ENCODE assay signal across 1 cellular context in the genomic region with DNA sequence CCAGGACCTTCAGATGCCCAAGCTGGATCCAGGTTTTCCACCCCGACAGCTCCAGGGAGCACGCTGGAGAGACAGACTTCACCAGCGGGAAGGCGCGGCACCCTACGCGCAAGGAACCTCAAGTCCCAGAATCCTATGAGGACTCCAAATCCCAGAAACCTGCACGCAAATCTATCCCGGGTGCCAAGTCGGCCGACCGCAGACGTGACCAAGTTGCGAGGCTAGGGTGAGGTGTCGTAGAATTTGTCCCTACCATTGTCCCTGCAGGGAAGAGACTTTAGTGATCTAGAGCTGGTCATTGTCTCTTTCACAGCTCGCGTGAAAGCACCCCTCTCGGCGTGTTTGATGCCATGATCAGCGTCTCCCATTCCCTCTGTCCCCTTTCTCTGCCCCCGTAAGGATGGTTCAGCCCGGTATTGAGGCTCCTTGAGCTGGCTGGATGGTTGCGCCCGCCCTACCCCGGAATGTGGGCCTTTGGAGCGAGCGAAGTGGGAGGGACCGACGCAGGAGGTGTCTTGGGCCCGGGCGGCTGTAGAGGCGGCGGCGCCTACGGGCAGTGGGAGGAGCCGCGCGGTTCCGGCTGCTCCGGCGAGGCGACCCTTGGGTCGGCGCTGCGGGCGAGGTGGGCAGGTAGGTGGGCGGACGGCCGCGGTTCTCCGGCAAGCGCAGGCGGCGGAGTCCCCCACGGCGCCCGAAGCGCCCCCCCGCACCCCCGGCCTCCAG.
TF ChIP-seq lines count a peak whose summit lies in the region.

PRKCI (plus strand) TSS at position 501 of the 723 bp plus-strand sequence. CDS start 246 bp downstream, outside the sequence.

TF ChIP-seq in K562, 482 proteins besides CTCF, POLR2A, EP300 and RAD21 (continued from another document and continues in another):
- TF ChIP-seq GTF3C2 (IDR thresholded peaks at IDR 0.05; ENCODE audit: borderline replicate concordance, extremely low read depth, insufficient read length) (no peak), MIER1 (IDR thresholded peaks at IDR 0.05; ENCODE audit: low read depth) (peak; percentile 82; the same call in 1 of the 2 replicates), FOXJ3 (CRISPR knock-in tag; IDR thresholded peaks at IDR 0.05) (no peak), DMBX1 (CRISPR knock-in tag; IDR thresholded peaks at IDR 0.05; ENCODE audit: borderline replicate concordance) (no peak), CHAMP1 (IDR thresholded peaks at IDR 0.05) (peak; percentile 90), NCOA6 (IDR thresholded peaks at IDR 0.05) (no peak), NR2C1 (IDR thresholded peaks at IDR 0.05) (peak; percentile 70), NR2C1 (tag; IDR thresholded peaks at IDR 0.05) (peak; percentile 76), ARNT (IDR thresholded peaks at IDR 0.05) (peak in 1 of 2 experiments; percentile 78; a peak in 3 of 4 replicates), ZNF431 (CRISPR knock-in tag; IDR thresholded peaks at IDR 0.05) (no peak), RBM14 (IDR thresholded peaks at IDR 0.05; ENCODE audit: borderline replicate concordance, insufficient read depth, low read depth, low read length) (no peak), POLR3G (IDR thresholded peaks at IDR 0.05; ENCODE audit: extremely low read depth, insufficient read length, insufficient replicate concordance) (no peak), XRCC3 (IDR thresholded peaks at IDR 0.05) (no peak), PYGO2 (tag; IDR thresholded peaks at IDR 0.05) (0 out of 2 replicates have a peak, but pooled peaks have one; percentile 8), CBX8 (IDR thresholded peaks at IDR 0.05; ENCODE audit: borderline replicate concordance, extremely low read depth, low read depth, low read length, poor library complexity, severe bottlenecking) (no peak), SMAD3 (CRISPR knock-in tag; conservative IDR thresholded peaks at IDR 0.05) (no peak), EWSR1 (IDR thresholded peaks at IDR 0.05; ENCODE audit: borderline replicate concordance, low read depth, partially characterized antibody) (no peak), KDM1A (IDR thresholded peaks at IDR 0.05) (no peak), THAP7 (CRISPR knock-in tag; IDR thresholded peaks at IDR 0.05) (0 out of 2 replicates have a peak, but pooled peaks have one; percentile 5), SP2 (IDR thresholded peaks at IDR 0.05; ENCODE audit: extremely low read depth, low read depth, low read length, poor library complexity, severe bottlenecking) (no peak), PHF21A (IDR thresholded peaks at IDR 0.05; ENCODE audit: borderline replicate concordance, low read depth) (no peak), SMAD4 (CRISPR knock-in tag; conservative IDR thresholded peaks at IDR 0.05) (peak; percentile 71; the same call in 1 of the 2 replicates), ILF3 (IDR thresholded peaks at IDR 0.05; ENCODE audit: borderline replicate concordance) (no peak; the same call in 1 of the 2 replicates), EP400 (IDR thresholded peaks at IDR 0.05) (peak; percentile 80), STAT5A (IDR thresholded peaks at IDR 0.05; ENCODE audit: borderline replicate concordance, low read length) (no peak; the same call in 1 of the 2 replicates), CCAR2 (IDR thresholded peaks at IDR 0.05; ENCODE audit: low read depth, low read length) (no peak), NR1H2 (CRISPR knock-in tag; IDR thresholded peaks at IDR 0.05) (no peak), SOX6 (IDR thresholded peaks at IDR 0.05) (no peak), PPARD (CRISPR knock-in tag; IDR thresholded peaks at IDR 0.05) (no peak), ZC3H8 (IDR thresholded peaks at IDR 0.05) (0 out of 2 replicates have a peak, but pooled peaks have one; percentile 48), SMARCA4 (IDR thresholded peaks at IDR 0.05) (no peak), CBX2 (IDR thresholded peaks at IDR 0.05; ENCODE audit: insufficient read depth, low read length, poor library complexity, severe bottlenecking) (no peak), HDAC3 (IDR thresholded peaks at IDR 0.05; ENCODE audit: borderline replicate concordance, partially characterized antibody) (no peak), CSDE1 (IDR thresholded peaks at IDR 0.05) (no peak), ZNF785 (CRISPR knock-in tag; IDR thresholded peaks at IDR 0.05) (no peak)
- TF ChIP-seq, protein P1, sequence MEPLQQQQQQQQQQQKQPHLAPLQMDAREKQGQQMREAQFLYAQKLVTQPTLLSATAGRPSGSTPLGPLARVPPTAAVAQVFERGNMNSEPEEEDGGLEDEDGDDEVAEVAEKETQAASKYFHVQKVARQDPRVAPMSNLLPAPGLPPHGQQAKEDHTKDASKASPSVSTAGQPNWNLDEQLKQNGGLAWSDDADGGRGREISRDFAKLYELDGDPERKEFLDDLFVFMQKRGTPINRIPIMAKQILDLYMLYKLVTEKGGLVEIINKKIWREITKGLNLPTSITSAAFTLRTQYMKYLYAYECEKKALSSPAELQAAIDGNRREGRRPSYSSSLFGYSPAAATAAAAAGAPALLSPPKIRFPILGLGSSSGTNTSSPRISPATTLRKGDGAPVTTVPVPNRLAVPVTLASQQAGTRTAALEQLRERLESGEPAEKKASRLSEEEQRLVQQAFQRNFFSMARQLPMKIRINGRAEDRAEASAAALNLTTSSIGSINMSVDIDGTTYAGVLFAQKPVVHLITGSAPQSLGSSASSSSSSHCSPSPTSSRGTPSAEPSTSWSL (CRISPR knock-in tag; IDR thresholded peaks at IDR 0.05; ENCODE audit: borderline replicate concordance), result no peak
- TF ChIP-seq, protein P2, sequence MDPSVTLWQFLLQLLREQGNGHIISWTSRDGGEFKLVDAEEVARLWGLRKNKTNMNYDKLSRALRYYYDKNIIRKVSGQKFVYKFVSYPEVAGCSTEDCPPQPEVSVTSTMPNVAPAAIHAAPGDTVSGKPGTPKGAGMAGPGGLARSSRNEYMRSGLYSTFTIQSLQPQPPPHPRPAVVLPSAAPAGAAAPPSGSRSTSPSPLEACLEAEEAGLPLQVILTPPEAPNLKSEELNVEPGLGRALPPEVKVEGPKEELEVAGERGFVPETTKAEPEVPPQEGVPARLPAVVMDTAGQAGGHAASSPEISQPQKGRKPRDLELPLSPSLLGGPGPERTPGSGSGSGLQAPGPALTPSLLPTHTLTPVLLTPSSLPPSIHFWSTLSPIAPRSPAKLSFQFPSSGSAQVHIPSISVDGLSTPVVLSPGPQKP (CRISPR knock-in tag; IDR thresholded peaks at IDR 0.05), result no peak
- TF ChIP-seq, protein P3, sequence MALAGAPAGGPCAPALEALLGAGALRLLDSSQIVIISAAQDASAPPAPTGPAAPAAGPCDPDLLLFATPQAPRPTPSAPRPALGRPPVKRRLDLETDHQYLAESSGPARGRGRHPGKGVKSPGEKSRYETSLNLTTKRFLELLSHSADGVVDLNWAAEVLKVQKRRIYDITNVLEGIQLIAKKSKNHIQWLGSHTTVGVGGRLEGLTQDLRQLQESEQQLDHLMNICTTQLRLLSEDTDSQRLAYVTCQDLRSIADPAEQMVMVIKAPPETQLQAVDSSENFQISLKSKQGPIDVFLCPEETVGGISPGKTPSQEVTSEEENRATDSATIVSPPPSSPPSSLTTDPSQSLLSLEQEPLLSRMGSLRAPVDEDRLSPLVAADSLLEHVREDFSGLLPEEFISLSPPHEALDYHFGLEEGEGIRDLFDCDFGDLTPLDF (CRISPR knock-in tag; IDR thresholded peaks at IDR 0.05), result no peak
- TF ChIP-seq, protein P4, sequence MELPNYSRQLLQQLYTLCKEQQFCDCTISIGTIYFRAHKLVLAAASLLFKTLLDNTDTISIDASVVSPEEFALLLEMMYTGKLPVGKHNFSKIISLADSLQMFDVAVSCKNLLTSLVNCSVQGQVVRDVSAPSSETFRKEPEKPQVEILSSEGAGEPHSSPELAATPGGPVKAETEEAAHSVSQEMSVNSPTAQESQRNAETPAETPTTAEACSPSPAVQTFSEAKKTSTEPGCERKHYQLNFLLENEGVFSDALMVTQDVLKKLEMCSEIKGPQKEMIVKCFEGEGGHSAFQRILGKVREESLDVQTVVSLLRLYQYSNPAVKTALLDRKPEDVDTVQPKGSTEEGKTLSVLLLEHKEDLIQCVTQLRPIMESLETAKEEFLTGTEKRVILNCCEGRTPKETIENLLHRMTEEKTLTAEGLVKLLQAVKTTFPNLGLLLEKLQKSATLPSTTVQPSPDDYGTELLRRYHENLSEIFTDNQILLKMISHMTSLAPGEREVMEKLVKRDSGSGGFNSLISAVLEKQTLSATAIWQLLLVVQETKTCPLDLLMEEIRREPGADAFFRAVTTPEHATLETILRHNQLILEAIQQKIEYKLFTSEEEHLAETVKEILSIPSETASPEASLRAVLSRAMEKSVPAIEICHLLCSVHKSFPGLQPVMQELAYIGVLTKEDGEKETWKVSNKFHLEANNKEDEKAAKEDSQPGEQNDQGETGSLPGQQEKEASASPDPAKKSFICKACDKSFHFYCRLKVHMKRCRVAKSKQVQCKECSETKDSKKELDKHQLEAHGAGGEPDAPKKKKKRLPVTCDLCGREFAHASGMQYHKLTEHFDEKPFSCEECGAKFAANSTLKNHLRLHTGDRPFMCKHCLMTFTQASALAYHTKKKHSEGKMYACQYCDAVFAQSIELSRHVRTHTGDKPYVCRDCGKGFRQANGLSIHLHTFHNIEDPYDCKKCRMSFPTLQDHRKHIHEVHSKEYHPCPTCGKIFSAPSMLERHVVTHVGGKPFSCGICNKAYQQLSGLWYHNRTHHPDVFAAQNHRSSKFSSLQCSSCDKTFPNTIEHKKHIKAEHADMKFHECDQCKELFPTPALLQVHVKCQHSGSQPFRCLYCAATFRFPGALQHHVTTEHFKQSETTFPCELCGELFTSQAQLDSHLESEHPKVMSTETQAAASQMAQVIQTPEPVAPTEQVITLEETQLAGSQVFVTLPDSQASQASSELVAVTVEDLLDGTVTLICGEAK (IDR thresholded peaks at IDR 0.05), result peak; percentile 52; the same call in 1 of the 2 replicates
- TF ChIP-seq, protein P4 (CRISPR knock-in tag; IDR thresholded peaks at IDR 0.05), result no peak
